In genomic region chr7:50335795-50336754, GRCh38 we compare ENCODE assay signal across 8 cellular contexts. TPM values are rescaled to one million over a fixed set of nuclear protein-coding genes. Genes with fewer than 3 reads are reported as not detected.
DNase-seq lines count a peak whose midpoint lies in the region; ATAC-seq and TF ChIP-seq lines count a peak whose summit lies in the region.

No MANE protein-coding gene starts in this region.

- H3K4me1 ChIP-seq in mucosa of descending colon (ENCODE audit: low read depth) (no peaks in the 10 kb centered on the region), upper lobe of right lung (peaks cover 2% of the 10 kb centered on the region)

- CTCF ChIA-PET in activated CD4-positive, alpha-beta memory T cell treated with anti-CD3 and anti-CD28 coated beads for 36 hours (lab: Charles Lee): interaction anchor here (0.9 to 7.6 kb wide), 9 partner anchors 12 to 131 kb away, joined by 3 to 65 read pairs (median 3); no protein-coding TSS in a partner anchor

- no peaks in the 10 kb centered on the region for H3K9me3 ChIP-seq in mucosa of descending colon
- no peaks in the 10 kb centered on the region for H3K9me3 ChIP-seq in upper lobe of right lung

- H3K27me3 ChIP-seq in upper lobe of right lung: no peaks in the 10 kb centered on the region
- H3K27me3 ChIP-seq in dorsolateral prefrontal cortex: peaks cover 0 to 6% (median 0%) of the 10 kb centered on the region in 45 donors

- peak overlapping the region; percentile 36 for H3K27ac ChIP-seq in upper lobe of right lung
- H3K27ac ChIP-seq in dorsolateral prefrontal cortex: no peak overlapping the region

- TF ChIP-seq CTCF in mucosa of descending colon (IDR thresholded peaks at IDR 0.05): no peak
- no peak for TF ChIP-seq CTCF in upper lobe of right lung (IDR thresholded peaks at IDR 0.05)
- TF ChIP-seq CTCF in dorsolateral prefrontal cortex (IDR thresholded peaks at IDR 0.05 in 54 of 56, conservative IDR thresholded peaks at IDR 0.05 in 2 of 56; ENCODE audit: low read depth in 1 of 56, partially characterized antibody in 56 of 56): no peak

- H3K27me3 Mint-ChIP-seq in activated CD4-positive, alpha-beta memory T cell treated with anti-CD3 and anti-CD28 coated beads for 36 hours: no peaks in the 10 kb centered on the region

- H3K36me3 ChIP-seq in mucosa of descending colon (ENCODE audit: low read depth) (no peaks in the 10 kb centered on the region), upper lobe of right lung (no peaks in the 10 kb centered on the region)

- H3K4me3 ChIP-seq in mucosa of descending colon (no peak overlapping the region), upper lobe of right lung (no peak overlapping the region), dorsolateral prefrontal cortex (no peak overlapping the region)

- H3K27ac Mint-ChIP-seq in activated CD4-positive, alpha-beta memory T cell treated with anti-CD3 and anti-CD28 coated beads for 36 hours: no peak overlapping the region

- H3K9me3 Mint-ChIP-seq in activated CD4-positive, alpha-beta memory T cell treated with anti-CD3 and anti-CD28 coated beads for 36 hours: no peaks in the 10 kb centered on the region

- ATAC-seq in GM18502 (IDR thresholded peaks at IDR 0.05; ENCODE audit: poor library complexity, unreplicated experiment): peak; percentile 19
- peak; percentile 68 for ATAC-seq in mucosa of descending colon
- peak; percentile 64 for ATAC-seq in upper lobe of right lung

- peaks cover 38% of the 10 kb centered on the region for H3K36me3 Mint-ChIP-seq in activated CD4-positive, alpha-beta memory T cell treated with anti-CD3 and anti-CD28 coated beads for 36 hours

- peaks cover 2% of the 10 kb centered on the region for H3K4me1 Mint-ChIP-seq in activated CD4-positive, alpha-beta memory T cell treated with anti-CD3 and anti-CD28 coated beads for 36 hours (ENCODE audit: low read depth)

- POLR2A ChIA-PET in activated CD4-positive, alpha-beta memory T cell treated with anti-CD3 and anti-CD28 coated beads for 36 hours (lab: Charles Lee): interaction anchor here (1.0 to 25.0 kb wide), 5 partner anchors 13 to 125 kb away, joined by 3 to 487 read pairs (median 106); partner anchors contain the start of gene IKZF1

- DNase-seq in HUDEP-2 (lab: John Stamatoyannopoulos, UW; ENCODE audit: unreplicated experiment in 76 of 76): peak in 73 of 76 experiments; percentile 23 to 92 (median 73)
- DNase-seq in activated CD4-positive, alpha-beta memory T cell treated with anti-CD3 and anti-CD28 coated beads for 36 hours: peak; percentile 93
- peak in 2 of 3 donors; percentile 70 to 85 for DNase-seq in mucosa of descending colon
- peak; percentile 73 for DNase-seq in upper lobe of right lung
- no peak for DNase-seq in AG08395 (ENCODE audit: low spot score)
- no peak for DNase-seq in dorsolateral prefrontal cortex
- no peak for DNase-seq in NCI-H2107 (lab: John Stamatoyannopoulos, UW)

- no peak overlapping the region for H3K4me3 Mint-ChIP-seq in activated CD4-positive, alpha-beta memory T cell treated with anti-CD3 and anti-CD28 coated beads for 36 hours

- intact Hi-C loops in activated CD4-positive, alpha-beta memory T cell treated with anti-CD3 and anti-CD28 coated beads for 36 hours (cut with micrococcal nuclease): no loop called here
- intact Hi-C loops in mucosa of descending colon (cut with DNase I, micrococcal nuclease) (no loop called here), upper lobe of right lung (cut with DNase I) (no loop called here), dorsolateral prefrontal cortex (cut with DNase I) (no loop called here)

RNA-seq across cellular contexts. Expression of gene IKZF1, which starts 31.6 kb away (rescaled TPM):
- total RNA-seq in activated CD4-positive, alpha-beta memory T cell treated with anti-CD3 and anti-CD28 coated beads for 36 hours: 100 to 1,000 TPM; 207 to 216 TPM
- 10 to 100 TPM in 1 of 3 donors, 1 to 10 TPM in 2; 7.8 to 14.9 (median 8.8) TPM for total RNA-seq in mucosa of descending colon
- 41.4 TPM for total RNA-seq in upper lobe of right lung
- total RNA-seq in dorsolateral prefrontal cortex: 10 to 100 TPM in 18 of 120 experiments, 1 to 10 TPM in 102; 1.7 to 15.4 (median 6.4) TPM

Comparison
In these comparisons a context has a peak if more than half of its experiments do, and no peak if none do; other contexts are left out.
1. DNase-seq: peak in HUDEP-2 (73 of 76), activated CD4-positive, alpha-beta memory T cell treated with anti-CD3 and anti-CD28 coated beads for 36 hours (single experiment), mucosa of descending colon (2 of 3) and upper lobe of right lung (single experiment); none in AG08395 (single experiment), dorsolateral prefrontal cortex (0 of 10) and NCI-H2107 (single experiment).
2. Peak in every context shown above with its lines, with median percentiles within 50 percentile points of each other: ATAC-seq.